7 cellular contexts compared by ENCODE assay signal in genomic region chr11:95638501-95638900, GRCh38.
"Had no signal": no experiment of that assay in that cellular context is flagged by ENCODE, and none has a peak within 500 bp of the region (broad histone marks: within the 10 kb centered on the region; RNA-seq: fewer than 3 reads in every experiment).

No MANE protein-coding gene starts in this region.

- DNase-seq: H9, HCEC 1CT, HFFc6 had no signal

- H2AFZ ChIP-seq: GM23338 had no signal

- H3K4me3 ChIP-seq: GM23338, K562 had no signal

- H3K4me3 Mint-ChIP-seq: GM23338, H9, HFFc6 had no signal

- ATAC-seq: GM23338, HepG2, K562 had no signal

- H3K4me2 ChIP-seq: GM23338 had no signal

- H3K27ac Mint-ChIP-seq: GM23338, H9, HFFc6 had no signal

- H3K9me3 Mint-ChIP-seq: GM23338, HFFc6 had no signal

- H3K27ac ChIP-seq: HL-60 had no signal
